Comparison of ENCODE assay signal across 20 cellular contexts in genomic region chr2:27685577-27685976, GRCh38. TPM values are rescaled to one million over a fixed set of nuclear protein-coding genes. Genes with fewer than 3 reads are reported as not detected.
DNase-seq lines count a peak whose midpoint lies in the region; ATAC-seq, FAIRE-seq and TF ChIP-seq lines count a peak whose summit lies in the region.
"Had no signal": no experiment of that assay in that cellular context is flagged by ENCODE, and none has a peak within 500 bp of the region (broad histone marks: within the 10 kb centered on the region; RNA-seq: fewer than 3 reads in every experiment).

No MANE protein-coding gene starts in this region.

- DNase-seq in HepG2 (ENCODE audit: low spot score), result no peak
- no peak for DNase-seq in right lobe of liver
- DNase-seq in activated CD4-positive, alpha-beta memory T cell treated with anti-CD3 and anti-CD28 coated beads for 36 hours, result no peak
- DNase-seq in endothelial cell (ENCODE audit: low spot score), result no peak
- no peak for DNase-seq in NCI-H2227 treated with DMSO at 0.1 percent for 48 hours (lab: John Stamatoyannopoulos, UW)
- no peak for DNase-seq in H54 (ENCODE audit: insufficient read length, low spot score)
- DNase-seq in MCF 10A (ENCODE audit: unreplicated experiment), result no peak
- DNase-seq: Calu3, DMS53, HFFc6, NCI-H1048, NCI-H1436 treated with DMSO at 0.1 percent for 48 hours, NCI-H2029 treated with DMSO at 0.1 percent for 48 hours, NCI-H2171 treated with DMSO at 0.1 percent for 48 hours, NCI-H510A had no signal

- H3K4me3 ChIP-seq in HepG2 (replicated peaks in 1 of 3; ENCODE audit: insufficient read depth in 1 of 3, low read depth in 2 of 3, low read length in 3 of 3) (no peak overlapping the region), right lobe of liver (no peak overlapping the region)

- TF ChIP-seq CTCF in HepG2 (CRISPR knock-in tag; IDR thresholded peaks at IDR 0.05), result no peak
- TF ChIP-seq CTCF in right lobe of liver (IDR thresholded peaks at IDR 0.05), result no peak
- TF ChIP-seq CTCF in endothelial cell (IDR thresholded peaks at IDR 0.05; ENCODE audit: unreplicated experiment), result no peak
- TF ChIP-seq CTCF in MCF 10A (IDR thresholded peaks at IDR 0.05; ENCODE audit: unreplicated experiment), result no peak

- CTCF ChIA-PET in HepG2 (lab: Yijun Ruan, JAX; ENCODE audit: low intra/inter-chr PET ratio, low total read pairs) (no interaction called here), MCF 10A (lab: Yijun Ruan, JAX) (no interaction called here)
- CTCF ChIA-PET in activated CD4-positive, alpha-beta memory T cell treated with anti-CD3 and anti-CD28 coated beads for 36 hours (lab: Charles Lee), result interaction anchor here (1.5 kb wide), 1 partner anchor 18 kb away, joined by 4 read pairs; no protein-coding TSS in a partner anchor

- H3K9ac ChIP-seq in HepG2 (ENCODE audit: insufficient read depth, low read depth, low read length), result no peak overlapping the region

- H3K27ac Mint-ChIP-seq in activated CD4-positive, alpha-beta memory T cell treated with anti-CD3 and anti-CD28 coated beads for 36 hours, result peak overlapping the region; percentile 53
- H3K27ac Mint-ChIP-seq in endothelial cell (ENCODE audit: unreplicated experiment) (peak overlapping the region; percentile 90), MCF 10A (ENCODE audit: low read depth, unreplicated experiment) (no peak overlapping the region)
- H3K27ac Mint-ChIP-seq: B cell had no signal

- H3K4me1 ChIP-seq in HepG2 (ENCODE audit: insufficient read depth, low read length) (peaks cover 11% of the 10 kb centered on the region), right lobe of liver (no peaks in the 10 kb centered on the region)

- H2AFZ ChIP-seq in HepG2 (ENCODE audit: low read length), result no peak overlapping the region

- H3K9me3 ChIP-seq in HepG2 (ENCODE audit: low read length) (no peaks in the 10 kb centered on the region), right lobe of liver (no peaks in the 10 kb centered on the region)

- no peaks in the 10 kb centered on the region for H3K27me3 Mint-ChIP-seq in activated CD4-positive, alpha-beta memory T cell treated with anti-CD3 and anti-CD28 coated beads for 36 hours
- no peaks in the 10 kb centered on the region for H3K27me3 Mint-ChIP-seq in endothelial cell (ENCODE audit: unreplicated experiment)
- no peaks in the 10 kb centered on the region for H3K27me3 Mint-ChIP-seq in MCF 10A (ENCODE audit: insufficient read depth, unreplicated experiment)
- H3K27me3 Mint-ChIP-seq: B cell; CD4-positive, CD25-positive, alpha-beta regulatory T cell had no signal

- H3K36me3 ChIP-seq in HepG2 (replicated peaks in 1 of 2; ENCODE audit: control insufficient read depth in 1 of 2, insufficient read depth in 2 of 2, low read length in 2 of 2) (peaks cover 8 to 64% of the 10 kb centered on the region in 2 experiments), right lobe of liver (peaks cover 0 to 34% (median 15%) of the 10 kb centered on the region in 4 donors)

- TF ChIP-seq EP300 in HepG2 (IDR thresholded peaks at IDR 0.05; ENCODE audit: low read depth in 2 of 2, low read length in 2 of 2) (no peak), HepG2 (CRISPR knock-in tag; IDR thresholded peaks at IDR 0.05; ENCODE audit: borderline replicate concordance) (no peak)

- peaks cover 40% of the 10 kb centered on the region for H3K4me1 Mint-ChIP-seq in activated CD4-positive, alpha-beta memory T cell treated with anti-CD3 and anti-CD28 coated beads for 36 hours (ENCODE audit: low read depth)
- peaks cover 9% of the 10 kb centered on the region for H3K4me1 Mint-ChIP-seq in endothelial cell (ENCODE audit: unreplicated experiment)
- peaks cover 43% of the 10 kb centered on the region for H3K4me1 Mint-ChIP-seq in MCF 10A (ENCODE audit: insufficient read depth, unreplicated experiment)

- no peak for TF ChIP-seq POLR2A in HepG2 (IDR thresholded peaks at IDR 0.05; ENCODE audit: insufficient read depth in 1 of 2, low read depth in 2 of 2, low read length in 2 of 2)
- no peak for TF ChIP-seq POLR2A in right lobe of liver (IDR thresholded peaks at IDR 0.05)
- TF ChIP-seq POLR2A in H54 (IDR thresholded peaks at IDR 0.05; ENCODE audit: low read depth, low read length), result no peak

- TF ChIP-seq RAD21 in HepG2 (CRISPR knock-in tag; IDR thresholded peaks at IDR 0.05), result no peak

- in situ Hi-C loops in HepG2 (cut with HindIII; ENCODE audit: extremely low pct_ligation_motif_present, low pct_unique_long_range_greater_than_20kb), result no loop called here

- no peaks in the 10 kb centered on the region for H4K20me1 ChIP-seq in HepG2 (ENCODE audit: insufficient read depth, low read length)

- H3K27ac ChIP-seq in HepG2 (ENCODE audit: extremely low read length, insufficient read depth, low read length), result no peak overlapping the region
- no peak overlapping the region for H3K27ac ChIP-seq in right lobe of liver

- intact Hi-C loops in HepG2 (cut with micrococcal nuclease; ENCODE audit: unreplicated experiment), result no loop called here
- intact Hi-C loops in right lobe of liver (cut with DNase I), result no loop called here
- intact Hi-C loops in activated CD4-positive, alpha-beta memory T cell treated with anti-CD3 and anti-CD28 coated beads for 36 hours (cut with micrococcal nuclease), result loop anchor here (10.0 kb wide), 2 partner anchors 281 to 471 kb away; partner anchors contain the start of genes ATRAID, CAD, PPM1G and SLC5A6
- intact Hi-C loops in MCF 10A (cut with micrococcal nuclease), result no loop called here

- H3K79me2 ChIP-seq in HepG2 (ENCODE audit: insufficient read depth, low read length), result no peaks in the 10 kb centered on the region

- no peak for FAIRE-seq in HepG2 (lab: Jason Lieb, UNC)
- FAIRE-seq in H54 (lab: Jason Lieb, UNC), result no peak
- FAIRE-seq: GM19239, H1 had no signal

- POLR2A ChIA-PET in HepG2 (lab: Yijun Ruan, JAX), result no interaction called here
- POLR2A ChIA-PET in activated CD4-positive, alpha-beta memory T cell treated with anti-CD3 and anti-CD28 coated beads for 36 hours (lab: Charles Lee), result no interaction called here
- POLR2A ChIA-PET in MCF 10A (lab: Yijun Ruan, JAX), result no interaction called here

- H3K4me2 ChIP-seq in HepG2 (ENCODE audit: low read depth, low read length), result no peak overlapping the region

- no peaks in the 10 kb centered on the region for H3K27me3 ChIP-seq in HepG2 (ENCODE audit: control insufficient read depth in 1 of 2, insufficient read depth in 2 of 2, low read length in 2 of 2)
- H3K27me3 ChIP-seq in right lobe of liver, result no peaks in the 10 kb centered on the region

- H3K36me3 Mint-ChIP-seq in activated CD4-positive, alpha-beta memory T cell treated with anti-CD3 and anti-CD28 coated beads for 36 hours, result peaks cover 28% of the 10 kb centered on the region
- H3K36me3 Mint-ChIP-seq in endothelial cell (ENCODE audit: low read depth, unreplicated experiment), result peaks cover 4% of the 10 kb centered on the region
- H3K36me3 Mint-ChIP-seq in MCF 10A (ENCODE audit: insufficient read depth, unreplicated experiment), result peaks cover 52% of the 10 kb centered on the region

- 98% methylated on average over 3 of the region's 3 CpGs for WGBS in HepG2 (ENCODE audit: low lambda C conversion rate)
- 90% methylated on average over 3 of the region's 3 CpGs for WGBS in right lobe of liver (ENCODE audit: insufficient coverage, low coverage, low lambda C conversion rate, missing lambda C conversion rate)

- no peaks in the 10 kb centered on the region for H3K9me3 Mint-ChIP-seq in activated CD4-positive, alpha-beta memory T cell treated with anti-CD3 and anti-CD28 coated beads for 36 hours
- H3K9me3 Mint-ChIP-seq in endothelial cell (ENCODE audit: unreplicated experiment) (no peaks in the 10 kb centered on the region), MCF 10A (ENCODE audit: unreplicated experiment) (no peaks in the 10 kb centered on the region)
- H3K9me3 Mint-ChIP-seq: CD4-positive, CD25-positive, alpha-beta regulatory T cell; HFFc6 had no signal

- BruUV-seq in HepG2 (replicated peaks; lab: Mats Ljungman, UMichigan) (no TSS peak), MCF 10A (replicated peaks; lab: Mats Ljungman, UMichigan) (no TSS peak)

- ATAC-seq in HepG2 (no peak), right lobe of liver (no peak)
- ATAC-seq: Panc1 had no signal

- no peak overlapping the region for H3K4me3 Mint-ChIP-seq in activated CD4-positive, alpha-beta memory T cell treated with anti-CD3 and anti-CD28 coated beads for 36 hours
- no peak overlapping the region for H3K4me3 Mint-ChIP-seq in endothelial cell (ENCODE audit: unreplicated experiment)
- H3K4me3 Mint-ChIP-seq in MCF 10A (ENCODE audit: unreplicated experiment), result no peak overlapping the region
- H3K4me3 Mint-ChIP-seq: B cell; CD4-positive, CD25-positive, alpha-beta regulatory T cell; HFFc6 had no signal

RNA-seq across cellular contexts. Expression of gene SLC4A1AP, which starts 21.9 kb away (rescaled TPM):
- 44.6 and 59.0 TPM in 2 replicates for total RNA-seq in HepG2 (2016; rRNA removed; fragmentation: Illumina TruSeq; extraction: Trizol)
- 4.9 and 6.1 TPM in 2 replicates for total RNA-seq in HepG2 (2016; cell fraction: cytosol; rRNA removed; fragmentation: Illumina TruSeq; extraction: Trizol; ENCODE audit: low read depth)
- 44.0 and 52.8 TPM in 2 replicates for total RNA-seq in HepG2 (2016; cell fraction: insoluble cytoplasmic fraction; rRNA removed; fragmentation: Illumina TruSeq; extraction: Trizol)
- total RNA-seq in HepG2 (2016; cell fraction: membrane; rRNA removed; fragmentation: Illumina TruSeq; extraction: Trizol), result 8.2 and 10.0 TPM in 2 replicates
- 31.4 and 34.3 TPM in 2 replicates for total RNA-seq in HepG2 (2016; cell fraction: nucleus; rRNA removed; fragmentation: Illumina TruSeq; extraction: Trizol)
- 13.4 and 15.3 TPM in 2 replicates for polyA plus RNA-seq in HepG2 (2011; rRNA removed)
- polyA plus RNA-seq in HepG2 (2011; cell fraction: cytosol; rRNA removed), result 9.4 and 10.5 TPM in 2 replicates
- 18.1 and 21.0 TPM in 2 replicates for polyA plus RNA-seq in HepG2 (2011; cell fraction: nucleus; rRNA removed)
- 21.9 and 28.3 TPM in 2 replicates for polyA plus RNA-seq in HepG2 (2012)
- polyA plus RNA-seq in HepG2 (2016; cell fraction: cytosol; fragmentation: Illumina TruSeq; extraction: Trizol; ENCODE audit: low read depth), result 1.9 and 2.3 TPM in 2 replicates
- 49.7 and 51.9 TPM in 2 replicates for polyA plus RNA-seq in HepG2 (2016; cell fraction: insoluble cytoplasmic fraction; fragmentation: Illumina TruSeq; extraction: Trizol; ENCODE audit: low read depth)
- polyA plus RNA-seq in HepG2 (2016; cell fraction: membrane; fragmentation: Illumina TruSeq; extraction: Trizol; ENCODE audit: low read depth), result 3.4 and 4.5 TPM in 2 replicates
- polyA plus RNA-seq in HepG2 (2016; cell fraction: nucleus; fragmentation: Illumina TruSeq; extraction: Trizol; ENCODE audit: insufficient read depth, low read depth), result 42.8 and 45.5 TPM in 2 replicates
- 11.2 and 15.3 TPM in 2 replicates for polyA minus RNA-seq in HepG2 (2011; rRNA and poly(A)+ RNA removed; ENCODE audit: low replicate concordance)
- 13.8 and 14.9 TPM in 2 replicates for polyA minus RNA-seq in HepG2 (2011; cell fraction: cytosol; rRNA and poly(A)+ RNA removed)
- polyA minus RNA-seq in HepG2 (2011; cell fraction: nucleus; rRNA and poly(A)+ RNA removed), result 18.9 and 22.8 TPM in 2 replicates
- 10 to 100 TPM in 2 of 6 experiments, 1 to 10 TPM in 4; 6.5 to 12.7 (median 8.5) TPM for total RNA-seq in right lobe of liver
- total RNA-seq in activated CD4-positive, alpha-beta memory T cell treated with anti-CD3 and anti-CD28 coated beads for 36 hours, result 10 to 100 TPM; 26.5 TPM
- 19.8 TPM for total RNA-seq in endothelial cell (ENCODE audit: unreplicated experiment)
- 24.3 and 27.2 TPM in 2 replicates for total RNA-seq in MCF 10A (2022)

RNA-seq across cellular contexts. Expression of gene SUPT7L, which starts 22.2 kb away (rescaled TPM):
- 28.7 and 32.9 TPM in 2 replicates for total RNA-seq in HepG2 (2016; rRNA removed; fragmentation: Illumina TruSeq; extraction: Trizol)
- total RNA-seq in HepG2 (2016; cell fraction: cytosol; rRNA removed; fragmentation: Illumina TruSeq; extraction: Trizol; ENCODE audit: low read depth), result 4.8 and 5.8 TPM in 2 replicates
- total RNA-seq in HepG2 (2016; cell fraction: insoluble cytoplasmic fraction; rRNA removed; fragmentation: Illumina TruSeq; extraction: Trizol), result 27.3 and 33.0 TPM in 2 replicates
- total RNA-seq in HepG2 (2016; cell fraction: membrane; rRNA removed; fragmentation: Illumina TruSeq; extraction: Trizol), result 11.7 TPM in 2 replicates
- total RNA-seq in HepG2 (2016; cell fraction: nucleus; rRNA removed; fragmentation: Illumina TruSeq; extraction: Trizol), result 46.3 and 47.7 TPM in 2 replicates
- 77.5 and 78.0 TPM in 2 replicates for polyA plus RNA-seq in HepG2 (2011; rRNA removed)
- 42.9 and 43.8 TPM in 2 replicates for polyA plus RNA-seq in HepG2 (2011; cell fraction: cytosol; rRNA removed)
- 131 and 148 TPM in 2 replicates for polyA plus RNA-seq in HepG2 (2011; cell fraction: nucleus; rRNA removed)
- polyA plus RNA-seq in HepG2 (2012), result 36.6 and 37.0 TPM in 2 replicates
- polyA plus RNA-seq in HepG2 (2016; cell fraction: cytosol; fragmentation: Illumina TruSeq; extraction: Trizol; ENCODE audit: low read depth), result 2.7 and 2.9 TPM in 2 replicates
- 35.5 and 40.9 TPM in 2 replicates for polyA plus RNA-seq in HepG2 (2016; cell fraction: insoluble cytoplasmic fraction; fragmentation: Illumina TruSeq; extraction: Trizol; ENCODE audit: low read depth)
- 7.6 and 8.4 TPM in 2 replicates for polyA plus RNA-seq in HepG2 (2016; cell fraction: membrane; fragmentation: Illumina TruSeq; extraction: Trizol; ENCODE audit: low read depth)
- 97.5 and 99.5 TPM in 2 replicates for polyA plus RNA-seq in HepG2 (2016; cell fraction: nucleus; fragmentation: Illumina TruSeq; extraction: Trizol; ENCODE audit: insufficient read depth, low read depth)
- 56.7 and 59.6 TPM in 2 replicates for polyA minus RNA-seq in HepG2 (2011; rRNA and poly(A)+ RNA removed; ENCODE audit: low replicate concordance)
- polyA minus RNA-seq in HepG2 (2011; cell fraction: cytosol; rRNA and poly(A)+ RNA removed), result 26.8 and 31.8 TPM in 2 replicates
- polyA minus RNA-seq in HepG2 (2011; cell fraction: nucleus; rRNA and poly(A)+ RNA removed), result 76.9 and 100 TPM in 2 replicates
- total RNA-seq in right lobe of liver, result 10 to 100 TPM; 11.4 to 15.3 (median 13.9) TPM
- total RNA-seq in activated CD4-positive, alpha-beta memory T cell treated with anti-CD3 and anti-CD28 coated beads for 36 hours, result 10 to 100 TPM; 30.1 to 30.3 TPM
- total RNA-seq in endothelial cell (ENCODE audit: unreplicated experiment), result 39.1 TPM
- total RNA-seq in MCF 10A (2022), result 36.4 and 40.8 TPM in 2 replicates

RNA-seq across cellular contexts. Expression of gene GPN1, which starts 56.7 kb away (rescaled TPM):
- 62.7 and 98.5 TPM in 2 replicates for total RNA-seq in HepG2 (2016; rRNA removed; fragmentation: Illumina TruSeq; extraction: Trizol)
- 11.8 and 12.1 TPM in 2 replicates for total RNA-seq in HepG2 (2016; cell fraction: cytosol; rRNA removed; fragmentation: Illumina TruSeq; extraction: Trizol; ENCODE audit: low read depth)
- 62.1 and 103 TPM in 2 replicates for total RNA-seq in HepG2 (2016; cell fraction: insoluble cytoplasmic fraction; rRNA removed; fragmentation: Illumina TruSeq; extraction: Trizol)
- total RNA-seq in HepG2 (2016; cell fraction: membrane; rRNA removed; fragmentation: Illumina TruSeq; extraction: Trizol), result 36.3 and 39.5 TPM in 2 replicates
- total RNA-seq in HepG2 (2016; cell fraction: nucleus; rRNA removed; fragmentation: Illumina TruSeq; extraction: Trizol), result 35.4 and 37.8 TPM in 2 replicates
- polyA plus RNA-seq in HepG2 (2011; rRNA removed), result 51.9 and 54.5 TPM in 2 replicates
- polyA plus RNA-seq in HepG2 (2011; cell fraction: cytosol; rRNA removed), result 29.7 and 46.3 TPM in 2 replicates
- 16.8 and 22.2 TPM in 2 replicates for polyA plus RNA-seq in HepG2 (2011; cell fraction: nucleus; rRNA removed)
- 41.7 and 47.0 TPM in 2 replicates for polyA plus RNA-seq in HepG2 (2012)
- 13.4 and 13.7 TPM in 2 replicates for polyA plus RNA-seq in HepG2 (2016; cell fraction: cytosol; fragmentation: Illumina TruSeq; extraction: Trizol; ENCODE audit: low read depth)
- polyA plus RNA-seq in HepG2 (2016; cell fraction: insoluble cytoplasmic fraction; fragmentation: Illumina TruSeq; extraction: Trizol; ENCODE audit: low read depth), result 89.3 and 97.6 TPM in 2 replicates
- 26.6 and 27.4 TPM in 2 replicates for polyA plus RNA-seq in HepG2 (2016; cell fraction: membrane; fragmentation: Illumina TruSeq; extraction: Trizol; ENCODE audit: low read depth)
- 43.6 and 44.2 TPM in 2 replicates for polyA plus RNA-seq in HepG2 (2016; cell fraction: nucleus; fragmentation: Illumina TruSeq; extraction: Trizol; ENCODE audit: insufficient read depth, low read depth)
- 68.4 and 76.3 TPM in 2 replicates for polyA minus RNA-seq in HepG2 (2011; rRNA and poly(A)+ RNA removed; ENCODE audit: low replicate concordance)
- 27.5 and 32.2 TPM in 2 replicates for polyA minus RNA-seq in HepG2 (2011; cell fraction: cytosol; rRNA and poly(A)+ RNA removed)
- polyA minus RNA-seq in HepG2 (2011; cell fraction: nucleus; rRNA and poly(A)+ RNA removed), result 54.5 and 62.1 TPM in 2 replicates
- total RNA-seq in right lobe of liver, result 10 to 100 TPM in 4 of 6 experiments, 1 to 10 TPM in 2; 9.4 to 14.6 (median 11.3) TPM
- total RNA-seq in activated CD4-positive, alpha-beta memory T cell treated with anti-CD3 and anti-CD28 coated beads for 36 hours, result 10 to 100 TPM; 54.4 to 56.8 TPM
- total RNA-seq in endothelial cell (ENCODE audit: unreplicated experiment), result 39.7 TPM
- 28.6 and 30.5 TPM in 2 replicates for total RNA-seq in MCF 10A (2022)

RNA-seq across cellular contexts. Expression of gene CCDC121, which starts 56.8 kb away (rescaled TPM):
- total RNA-seq in HepG2 (2016; rRNA removed; fragmentation: Illumina TruSeq; extraction: Trizol) (3.0 and 3.8 TPM in 2 replicates), right lobe of liver (1 to 10 TPM in 4 of 6 experiments, under 1 TPM in 2; 0.74 to 2.1 (median 1.5) TPM), endothelial cell (ENCODE audit: unreplicated experiment) (4.7 TPM), MCF 10A (2022) (0.61 and 2.3 TPM in 2 replicates)
- 0.40 and 1.1 TPM in 2 replicates for total RNA-seq in HepG2 (2016; cell fraction: cytosol; rRNA removed; fragmentation: Illumina TruSeq; extraction: Trizol; ENCODE audit: low read depth)
- 3.4 and 4.4 TPM in 2 replicates for total RNA-seq in HepG2 (2016; cell fraction: insoluble cytoplasmic fraction; rRNA removed; fragmentation: Illumina TruSeq; extraction: Trizol)
- total RNA-seq in HepG2 (2016; cell fraction: membrane; rRNA removed; fragmentation: Illumina TruSeq; extraction: Trizol), result 2.0 TPM in 2 replicates
- total RNA-seq in HepG2 (2016; cell fraction: nucleus; rRNA removed; fragmentation: Illumina TruSeq; extraction: Trizol), result 2.3 and 2.7 TPM in 2 replicates
- polyA plus RNA-seq in HepG2 (2011; rRNA removed), result 1.2 and 1.9 TPM in 2 replicates
- 0.50 and 0.79 TPM in 2 replicates for polyA plus RNA-seq in HepG2 (2011; cell fraction: cytosol; rRNA removed)
- 0.61 and 0.88 TPM in 2 replicates for polyA plus RNA-seq in HepG2 (2011; cell fraction: nucleus; rRNA removed)
- polyA plus RNA-seq in HepG2 (2012), result 1.3 and 2.8 TPM in 2 replicates
- polyA plus RNA-seq in HepG2 (2016; cell fraction: cytosol; fragmentation: Illumina TruSeq; extraction: Trizol; ENCODE audit: low read depth), result 0.28 and 0.31 TPM in 2 replicates
- polyA plus RNA-seq in HepG2 (2016; cell fraction: insoluble cytoplasmic fraction; fragmentation: Illumina TruSeq; extraction: Trizol; ENCODE audit: low read depth), result 3.4 and 5.5 TPM in 2 replicates
- 0.83 and 1.1 TPM in 2 replicates for polyA plus RNA-seq in HepG2 (2016; cell fraction: membrane; fragmentation: Illumina TruSeq; extraction: Trizol; ENCODE audit: low read depth)
- polyA plus RNA-seq in HepG2 (2016; cell fraction: nucleus; fragmentation: Illumina TruSeq; extraction: Trizol; ENCODE audit: insufficient read depth, low read depth), result 3.8 and 3.9 TPM in 2 replicates
- 0.46 and 0.49 TPM in 2 replicates for polyA minus RNA-seq in HepG2 (2011; rRNA and poly(A)+ RNA removed; ENCODE audit: low replicate concordance)
- 0.79 and 1.1 TPM in 2 replicates for polyA minus RNA-seq in HepG2 (2011; cell fraction: cytosol; rRNA and poly(A)+ RNA removed)
- polyA minus RNA-seq in HepG2 (2011; cell fraction: nucleus; rRNA and poly(A)+ RNA removed), result 1.9 and 2.6 TPM in 2 replicates
- under 1 TPM; 0.34 to 0.36 TPM for total RNA-seq in activated CD4-positive, alpha-beta memory T cell treated with anti-CD3 and anti-CD28 coated beads for 36 hours
